In the genomic region with DNA sequence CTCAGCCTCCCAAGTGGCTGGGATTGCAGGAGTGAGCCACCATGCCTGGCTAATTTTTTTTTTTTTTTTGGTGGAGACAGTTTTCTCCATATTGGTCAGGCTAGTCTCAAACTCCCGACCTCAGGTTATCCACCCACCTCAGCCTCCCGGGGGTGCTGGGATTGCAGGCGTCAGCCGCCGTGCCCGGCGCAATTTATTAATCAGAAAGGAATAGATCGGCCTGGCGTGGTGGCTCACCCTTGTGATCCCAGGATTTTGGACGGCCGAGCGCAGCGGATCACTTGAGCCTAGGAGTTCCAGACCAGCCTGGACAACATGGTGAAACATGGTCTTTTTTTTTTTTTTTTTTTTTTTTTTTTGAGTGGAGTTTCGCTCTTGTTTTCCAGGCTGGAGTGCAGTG, we compare ENCODE assay signal across 39 cellular contexts. TPM values are rescaled to one million over a fixed set of nuclear protein-coding genes. Genes with fewer than 3 reads are reported as not detected.
"Had no signal": no experiment of that assay in that cellular context is flagged by ENCODE, and none has a peak within 500 bp of the region (broad histone marks: within the 10 kb centered on the region; RNA-seq: fewer than 3 reads in every experiment).

No MANE protein-coding gene starts in this region.

- H3K27ac Mint-ChIP-seq: activated naive CD4-positive, alpha-beta T cell treated with anti-CD3 and anti-CD28 coated beads for 36 hours; activated naive CD4-positive, alpha-beta T cell treated with anti-CD3 and anti-CD28 coated beads, Interleukin-2, amount 10 ng/mL, durations not matched to agents 7 days and 5 days; activated naive CD4-positive, alpha-beta T cell treated with anti-CD3 and anti-CD28 coated beads, Interleukin-2, amount 50 U/mL, for 24 hours; activated naive CD4-positive, alpha-beta T cell treated with anti-CD3 and anti-CD28 coated beads, Interleukin-2, amount 50 U/mL, for 72 hours; activated naive CD8-positive, alpha-beta T cell; activated naive CD8-positive, alpha-beta T cell treated with anti-CD3 and anti-CD28 coated beads for 36 hours; activated naive CD8-positive, alpha-beta T cell treated with anti-CD3 and anti-CD28 coated beads, Interleukin-2, amount 10 ng/mL, durations not matched to agents 7 days and 5 days; activated naive CD8-positive, alpha-beta T cell treated with anti-CD3 and anti-CD28 coated beads, Interleukin-2, amount 50 U/mL, for 24 hours; activated T-cell treated with anti-CD3 and anti-CD28 coated beads, Interleukin-2, amount 50 U/mL, for 24 hours; activated T-cell treated with anti-CD3 and anti-CD28 coated beads, Interleukin-2, amount 50 U/mL, for 72 hours; activated T-helper 1 cell treated with anti-CD3 and anti-CD28 coated beads, Interleukin-12 subunit alpha, Interleukin-12 subunit beta, Interleukin-2, Interleukin-4 antibody, amounts not matched to agents 30 ng/mL and 10 ng/mL and 1 ng/mL, durations not matched to agents 14 hours and 24 hours and 36 hours; activated T-helper 17 cell treated with anti-CD3 and anti-CD28 coated beads, Interleukin-2, amount 50 U/mL, for 72 hours; activated T-helper 2 cell treated with anti-CD3 and anti-CD28 coated beads, Interferon-gamma antibody, Interleukin-2, Interleukin-4, amounts not matched to agents 10 μg/mL and 5 μg/mL and 100 μg/mL, durations not matched to agents 14 hours and 24 hours and 36 hours; brain had no signal

- H3K4me1 ChIP-seq: adrenal gland, ascending aorta, breast epithelium had no signal

- H3K36me3 ChIP-seq: adrenal gland, ascending aorta, brain microvascular endothelial cell, breast epithelium, cardiac muscle cell had no signal

- H3K27me3 Mint-ChIP-seq: activated naive CD4-positive, alpha-beta T cell treated with anti-CD3 and anti-CD28 coated beads, Interleukin-2, amount 50 U/mL, for 24 hours; activated naive CD8-positive, alpha-beta T cell treated with anti-CD3 and anti-CD28 coated beads for 36 hours; activated naive CD8-positive, alpha-beta T cell treated with anti-CD3 and anti-CD28 coated beads, Interleukin-2, amount 10 ng/mL, durations not matched to agents 7 days and 5 days; activated naive CD8-positive, alpha-beta T cell treated with anti-CD3 and anti-CD28 coated beads, Interleukin-2, amount 50 U/mL, for 24 hours; central memory CD8-positive, alpha-beta T cell had no signal

- H3K4me3 ChIP-seq: adrenal gland, ascending aorta, body of pancreas, breast epithelium, cardiac muscle cell had no signal

- H3K4me3 Mint-ChIP-seq: activated naive CD4-positive, alpha-beta T cell treated with anti-CD3 and anti-CD28 coated beads for 36 hours; activated naive CD4-positive, alpha-beta T cell treated with anti-CD3 and anti-CD28 coated beads, Interleukin-2, amount 10 ng/mL, durations not matched to agents 7 days and 5 days; activated naive CD4-positive, alpha-beta T cell treated with anti-CD3 and anti-CD28 coated beads, Interleukin-2, amount 50 U/mL, for 24 hours; activated naive CD8-positive, alpha-beta T cell; activated naive CD8-positive, alpha-beta T cell treated with anti-CD3 and anti-CD28 coated beads for 36 hours; activated naive CD8-positive, alpha-beta T cell treated with anti-CD3 and anti-CD28 coated beads, Interleukin-2, amount 10 ng/mL, durations not matched to agents 7 days and 5 days; activated naive CD8-positive, alpha-beta T cell treated with anti-CD3 and anti-CD28 coated beads, Interleukin-2, amount 50 U/mL, for 24 hours; activated T-cell treated with anti-CD3 and anti-CD28 coated beads, Interleukin-2, amount 50 U/mL, for 24 hours; activated T-cell treated with anti-CD3 and anti-CD28 coated beads, Interleukin-2, amount 50 U/mL, for 4 hours; activated T-cell treated with anti-CD3 and anti-CD28 coated beads, Interleukin-2, amount 50 U/mL, for 72 hours; activated T-helper 1 cell treated with anti-CD3 and anti-CD28 coated beads, Interleukin-12 subunit alpha, Interleukin-12 subunit beta, Interleukin-2, Interleukin-4 antibody, amounts not matched to agents 30 ng/mL and 10 ng/mL and 1 ng/mL, durations not matched to agents 14 hours and 24 hours and 36 hours; activated T-helper 17 cell treated with anti-CD3 and anti-CD28 coated beads, Interleukin-2, amount 50 U/mL, for 72 hours; brain; central memory CD8-positive, alpha-beta T cell had no signal

- H3K9me3 Mint-ChIP-seq: activated naive CD4-positive, alpha-beta T cell treated with anti-CD3 and anti-CD28 coated beads for 36 hours; activated naive CD4-positive, alpha-beta T cell treated with anti-CD3 and anti-CD28 coated beads, Interleukin-2, amount 10 ng/mL, durations not matched to agents 7 days and 5 days; activated naive CD4-positive, alpha-beta T cell treated with anti-CD3 and anti-CD28 coated beads, Interleukin-2, amount 50 U/mL, for 24 hours; activated naive CD4-positive, alpha-beta T cell treated with anti-CD3 and anti-CD28 coated beads, Interleukin-2, amount 50 U/mL, for 72 hours; activated naive CD8-positive, alpha-beta T cell treated with anti-CD3 and anti-CD28 coated beads for 36 hours; activated naive CD8-positive, alpha-beta T cell treated with anti-CD3 and anti-CD28 coated beads, Interleukin-2, amount 10 ng/mL, durations not matched to agents 7 days and 5 days; activated naive CD8-positive, alpha-beta T cell treated with anti-CD3 and anti-CD28 coated beads, Interleukin-2, amount 50 U/mL, for 24 hours; activated T-cell treated with anti-CD3 and anti-CD28 coated beads, Interleukin-2, amount 50 U/mL, for 24 hours; activated T-cell treated with anti-CD3 and anti-CD28 coated beads, Interleukin-2, amount 50 U/mL, for 4 hours; activated T-cell treated with anti-CD3 and anti-CD28 coated beads, Interleukin-2, amount 50 U/mL, for 72 hours; activated T-helper 1 cell treated with anti-CD3 and anti-CD28 coated beads, Interleukin-12 subunit alpha, Interleukin-12 subunit beta, Interleukin-2, Interleukin-4 antibody, amounts not matched to agents 30 ng/mL and 10 ng/mL and 1 ng/mL, durations not matched to agents 14 hours and 24 hours and 36 hours; activated T-helper 17 cell treated with anti-CD3 and anti-CD28 coated beads, Interleukin-2, amount 50 U/mL, for 72 hours; activated T-helper 2 cell treated with anti-CD3 and anti-CD28 coated beads, Interferon-gamma antibody, Interleukin-2, Interleukin-4, amounts not matched to agents 10 μg/mL and 5 μg/mL and 100 μg/mL, durations not matched to agents 14 hours and 24 hours and 36 hours; brain; central memory CD8-positive, alpha-beta T cell had no signal

- H3K27me3 ChIP-seq: adrenal gland, ascending aorta, body of pancreas, brain microvascular endothelial cell, breast epithelium, cardiac muscle cell had no signal

- DNase-seq: activated effector memory CD4-positive, alpha-beta T cell treated with Interleukin-2 at 50 U/mL for 16 hours; activated gamma-delta T cell; activated gamma-delta T cell treated with Interleukin-2 at 50 U/mL for 16 hours; activated naive CD4-positive, alpha-beta T cell; activated naive CD4-positive, alpha-beta T cell treated with anti-CD3 and anti-CD28 coated beads for 36 hours; activated naive CD4-positive, alpha-beta T cell treated with anti-CD3 and anti-CD28 coated beads, Interleukin-2, amount 10 ng/mL, durations not matched to agents 7 days and 5 days; activated naive CD4-positive, alpha-beta T cell treated with anti-CD3 and anti-CD28 coated beads, Interleukin-2, amount 50 U/mL, for 16 hours; activated naive CD4-positive, alpha-beta T cell treated with Interleukin-2 at 50 U/mL for 16 hours; activated naive CD8-positive, alpha-beta T cell treated with anti-CD3 and anti-CD28 coated beads for 36 hours; activated naive CD8-positive, alpha-beta T cell treated with anti-CD3 and anti-CD28 coated beads, Interleukin-2, amount 10 ng/mL, durations not matched to agents 7 days and 5 days; activated naive CD8-positive, alpha-beta T cell treated with anti-CD3 and anti-CD28 coated beads, Interleukin-2, amount 50 U/mL, for 24 hours; activated T-cell treated with anti-CD3 and anti-CD28 coated beads, Interleukin-2, amount 50 U/mL, for 1 hour; activated T-cell treated with anti-CD3 and anti-CD28 coated beads, Interleukin-2, amount 50 U/mL, for 24 hours; activated T-cell treated with anti-CD3 and anti-CD28 coated beads, Interleukin-2, amount 50 U/mL, for 4 hours; activated T-cell treated with anti-CD3 and anti-CD28 coated beads, Interleukin-2, amount 50 U/mL, for 48 hours; activated T-cell treated with anti-CD3 and anti-CD28 coated beads, Interleukin-2, amount 50 U/mL, for 72 hours; adrenal gland; amniotic stem cell; amygdala; anterior cingulate cortex; aorta; body of pancreas; brain microvascular endothelial cell; caudate nucleus; central memory CD4-positive, alpha-beta T cell; cerebellar nuclear complex had no signal

- FAIRE-seq: astrocyte, bronchial epithelial cell had no signal

- H3K9me3 ChIP-seq: adrenal gland, ascending aorta, body of pancreas, breast epithelium had no signal

- H3K4me1 Mint-ChIP-seq: activated T-helper 17 cell treated with anti-CD3 and anti-CD28 coated beads, Interleukin-2, amount 50 U/mL, for 72 hours; central memory CD8-positive, alpha-beta T cell had no signal

- H3K36me3 Mint-ChIP-seq: activated naive CD4-positive, alpha-beta T cell treated with anti-CD3 and anti-CD28 coated beads, Interleukin-2, amount 10 ng/mL, durations not matched to agents 7 days and 5 days; activated naive CD4-positive, alpha-beta T cell treated with anti-CD3 and anti-CD28 coated beads, Interleukin-2, amount 50 U/mL, for 24 hours; activated naive CD4-positive, alpha-beta T cell treated with anti-CD3 and anti-CD28 coated beads, Interleukin-2, amount 50 U/mL, for 72 hours; activated naive CD8-positive, alpha-beta T cell; activated naive CD8-positive, alpha-beta T cell treated with anti-CD3 and anti-CD28 coated beads for 36 hours; brain had no signal

- H3K27ac ChIP-seq: adrenal gland, ascending aorta, body of pancreas, brain microvascular endothelial cell, breast epithelium, cardiac muscle cell had no signal

RNA-seq across cellular contexts. Expression of gene GOLGA8M, which starts 13.3 kb away (rescaled TPM):
- total RNA-seq: activated T-cell treated with anti-CD3 and anti-CD28 coated beads, Interleukin-2, amount 50 U/mL, for 4 hours; body of pancreas; bronchial epithelial cell had no signal
- polyA plus RNA-seq: cardiac muscle cell had no signal
